8 cellular contexts compared by ENCODE assay signal in genomic region chr3:48503406-48504050, GRCh38. TPM values are rescaled to one million over a fixed set of nuclear protein-coding genes. Genes with fewer than 3 reads are reported as not detected.
DNase-seq lines count a peak whose midpoint lies in the region; ATAC-seq and TF ChIP-seq lines count a peak whose summit lies in the region.

No MANE protein-coding gene starts in this region.

- peak overlapping the region; percentile 93 to 99 for H3K18ac ChIP-seq in mesenchymal stem cell (ENCODE audit: low read depth in 1 of 2, low read length in 2 of 2)

- H2BK15ac ChIP-seq in mesenchymal stem cell (ENCODE audit: low read depth, poor library complexity, severe bottlenecking), result peak overlapping the region; percentile 38

- CTCF ChIA-PET in CD8-positive, alpha-beta memory T cell (lab: Charles Lee), result interaction anchor here (0.8 to 8.0 kb wide), 7 partner anchors 31 to 230 kb away, joined by 3 to 71 read pairs (median 8); partner anchors contain the start of genes CCDC51 and TMA7

- POLR2A ChIA-PET in CD8-positive, alpha-beta memory T cell (lab: Charles Lee), result interaction anchor here (1.2 to 2.1 kb wide), 4 partner anchors 25 to 63 kb away, joined by 3 to 8 read pairs (median 6); partner anchors contain the start of genes ATRIP, CCDC51 and TMA7

- H3K9ac ChIP-seq in NT2/D1 (ENCODE audit: insufficient read length, low read depth) (peak overlapping the region; percentile 93), mesenchymal stem cell (ENCODE audit: low read length) (peak overlapping the region; percentile 91)

- TF ChIP-seq POLR2A in transverse colon (IDR thresholded peaks at IDR 0.05), result no peak

- H3K27ac Mint-ChIP-seq in CD8-positive, alpha-beta memory T cell, result peak overlapping the region; percentile 77 to 95 (median 88)

- no peaks in the 10 kb centered on the region for H3K27me3 ChIP-seq in CD8-positive, alpha-beta memory T cell (ENCODE audit: insufficient read depth, low read length, poor library complexity, severe bottlenecking)
- H3K27me3 ChIP-seq in NT2/D1 (ENCODE audit: insufficient read depth, insufficient read length), result peaks cover 12% of the 10 kb centered on the region
- H3K27me3 ChIP-seq in dorsolateral prefrontal cortex, result no peaks in the 10 kb centered on the region
- no peaks in the 10 kb centered on the region for H3K27me3 ChIP-seq in mesenchymal stem cell (ENCODE audit: control insufficient read depth in 1 of 2, insufficient read depth in 1 of 2, low read length in 2 of 2)
- no peaks in the 10 kb centered on the region for H3K27me3 ChIP-seq in transverse colon

- no peak for TF ChIP-seq CTCF in dorsolateral prefrontal cortex (IDR thresholded peaks at IDR 0.05 in 54 of 56, conservative IDR thresholded peaks at IDR 0.05 in 2 of 56; ENCODE audit: low read depth in 1 of 56, partially characterized antibody in 56 of 56)
- TF ChIP-seq CTCF in transverse colon (IDR thresholded peaks at IDR 0.05), result no peak

- peak overlapping the region in 1 of 2 experiments; percentile 90 for H2BK12ac ChIP-seq in mesenchymal stem cell (ENCODE audit: low read length in 2 of 2)

- WGBS in mesenchymal stem cell, result 5% methylated on average over 18 of the region's 25 CpGs
- 34% methylated on average over 13 of the region's 25 CpGs; no CpG with 5 or more reads in 1 of the 2 donors for WGBS in transverse colon (ENCODE audit: low coverage in 1 of 2), 2 donors

- H3K36me3 ChIP-seq in CD8-positive, alpha-beta memory T cell (ENCODE audit: insufficient read depth, low read length), result no peaks in the 10 kb centered on the region
- H3K36me3 ChIP-seq in NT2/D1 (ENCODE audit: insufficient read depth, insufficient read length, low read length), result peaks cover 14% of the 10 kb centered on the region
- peaks cover 19 to 22% of the 10 kb centered on the region in 2 experiments for H3K36me3 ChIP-seq in mesenchymal stem cell (ENCODE audit: control insufficient read depth in 1 of 2, insufficient read depth in 2 of 2, low read depth in 1 of 2, low read length in 2 of 2)
- no peaks in the 10 kb centered on the region for H3K36me3 ChIP-seq in transverse colon

- H3K27me3 Mint-ChIP-seq in CD8-positive, alpha-beta memory T cell, result no peaks in the 10 kb centered on the region

- peak overlapping the region; percentile 60 for H3K4me3 ChIP-seq in CD8-positive, alpha-beta memory T cell (ENCODE audit: low read length)
- H3K4me3 ChIP-seq in NT2/D1 (ENCODE audit: insufficient read length, low read depth) (peak overlapping the region; percentile 72), dorsolateral prefrontal cortex (peak overlapping the region; percentile 55 to 88 (median 76)), mesenchymal stem cell (ENCODE audit: insufficient read depth in 1 of 2, low read depth in 1 of 2, low read length in 2 of 2) (peak overlapping the region; percentile 84 to 90), transverse colon (peak overlapping the region; percentile 41 to 67 (median 58))

- H2BK120ac ChIP-seq in mesenchymal stem cell (ENCODE audit: low read depth, low read length), result peak overlapping the region; percentile 58

- DNase-seq in CD8-positive, alpha-beta memory T cell, result peak in 1 of 5 donors; percentile 55
- DNase-seq in NT2/D1 (ENCODE audit: low read depth, low spot score), result peak; percentile 25
- peak in 1 of 10 donors; percentile 37 for DNase-seq in dorsolateral prefrontal cortex
- DNase-seq in mesenchymal stem cell, result peak; percentile 66
- DNase-seq in transverse colon, result peak; percentile 34
- no peak for DNase-seq in NCI-H2196 (lab: John Stamatoyannopoulos, UW; ENCODE audit: unreplicated experiment)
- DNase-seq in NCI-H510A treated with DMSO at 0.1 percent for 48 hours (lab: John Stamatoyannopoulos, UW), result no peak

- peak overlapping the region; percentile 51 for H3K27ac ChIP-seq in CD8-positive, alpha-beta memory T cell (ENCODE audit: low read depth, low read length)
- H3K27ac ChIP-seq in dorsolateral prefrontal cortex (peak overlapping the region in 58 of 59 donors; percentile 39 to 95 (median 89)), mesenchymal stem cell (ENCODE audit: low read length, poor library complexity, severe bottlenecking) (peak overlapping the region; percentile 41), transverse colon (peak overlapping the region; percentile 82 to 93 (median 88))

- peak overlapping the region; percentile 94 for H3K4me2 ChIP-seq in mesenchymal stem cell (ENCODE audit: low read length, poor library complexity, severe bottlenecking)

- H3K4me3 Mint-ChIP-seq in CD8-positive, alpha-beta memory T cell, result peak overlapping the region; percentile 76 to 93 (median 83)

- no peaks in the 10 kb centered on the region for H3K9me3 ChIP-seq in CD8-positive, alpha-beta memory T cell (ENCODE audit: low read length)
- H3K9me3 ChIP-seq in NT2/D1 (ENCODE audit: insufficient read depth, low read length) (no peaks in the 10 kb centered on the region), mesenchymal stem cell (ENCODE audit: control insufficient read depth, low read length) (no peaks in the 10 kb centered on the region), transverse colon (no peaks in the 10 kb centered on the region)

- peak overlapping the region; percentile 50 to 97 for H3K4ac ChIP-seq in mesenchymal stem cell (ENCODE audit: low read depth in 1 of 2, low read length in 2 of 2)

- in situ Hi-C loops in transverse colon (cut with MboI; ENCODE audit: low pct_ligation_motif_present in 1 of 4, low pct_unique_long_range_greater_than_20kb in 1 of 4, low sequenced_read_pairs in 3 of 4), result no loop called here

- H4K8ac ChIP-seq in mesenchymal stem cell (ENCODE audit: low read length), result peak overlapping the region; percentile 74

- peaks cover 15% of the 10 kb centered on the region for H3K79me1 ChIP-seq in mesenchymal stem cell (replicated peaks; ENCODE audit: low read length, poor library complexity, severe bottlenecking)

- H3K4me1 ChIP-seq in CD8-positive, alpha-beta memory T cell (ENCODE audit: insufficient read depth, low read length), result peaks cover 43% of the 10 kb centered on the region
- peaks cover 32% of the 10 kb centered on the region for H3K4me1 ChIP-seq in NT2/D1 (ENCODE audit: insufficient read depth, insufficient read length)
- peaks cover 32% of the 10 kb centered on the region for H3K4me1 ChIP-seq in mesenchymal stem cell (ENCODE audit: control insufficient read depth, insufficient read depth, low read depth, low read length)
- peaks cover 6 to 21% (median 13%) of the 10 kb centered on the region in 4 donors for H3K4me1 ChIP-seq in transverse colon

- H3K9me3 Mint-ChIP-seq in CD8-positive, alpha-beta memory T cell, result no peaks in the 10 kb centered on the region

- intact Hi-C loops in dorsolateral prefrontal cortex (cut with DNase I) (loop anchor here in 1 of 2 donors (1.0 kb wide), 1 partner anchor 30 kb away; no protein-coding TSS in a partner anchor), transverse colon (cut with DNase I; ENCODE audit: low total_unique reads) (no loop called here)

- no peak for ATAC-seq in HG02970 (IDR thresholded peaks at IDR 0.05; ENCODE audit: low FRiP score, unreplicated experiment)

- peak overlapping the region; percentile 92 for H4K91ac ChIP-seq in mesenchymal stem cell (ENCODE audit: low read length)

- H2BK5ac ChIP-seq in mesenchymal stem cell (ENCODE audit: low read depth, low read length, poor library complexity, severe bottlenecking), result peak overlapping the region; percentile 80

- peaks cover 0 to 5% (median 0%) of the 10 kb centered on the region in 3 donors for H3K36me3 Mint-ChIP-seq in CD8-positive, alpha-beta memory T cell

- TF ChIP-seq EP300 in transverse colon (IDR thresholded peaks at IDR 0.05; ENCODE audit: low read depth), result no peak

- H2AFZ ChIP-seq in mesenchymal stem cell (ENCODE audit: low read depth, low read length), result peak overlapping the region; percentile 86

- peak overlapping the region; percentile 14 to 92 for H3K23ac ChIP-seq in mesenchymal stem cell (ENCODE audit: low read length in 2 of 2)

- peak overlapping the region; percentile 19 to 99 for H3K14ac ChIP-seq in mesenchymal stem cell (ENCODE audit: low read length in 2 of 2)

- H2AK5ac ChIP-seq in mesenchymal stem cell (ENCODE audit: low read length, severe bottlenecking), result peak overlapping the region; percentile 14

- peaks cover 42 to 63% (median 59%) of the 10 kb centered on the region in 3 donors for H3K4me1 Mint-ChIP-seq in CD8-positive, alpha-beta memory T cell

RNA-seq across cellular contexts. Expression of gene SHISA5, which starts 0.4 kb away (rescaled TPM):
- total RNA-seq in CD8-positive, alpha-beta memory T cell, result 100 to 1,000 TPM; 102 TPM
- polyA plus RNA-seq in CD8-positive, alpha-beta memory T cell, result 470 TPM
- 100 to 1,000 TPM in 56 of 120 experiments, 10 to 100 TPM in 64; 71.6 to 162 (median 99.2) TPM for total RNA-seq in dorsolateral prefrontal cortex
- polyA plus RNA-seq in mesenchymal stem cell (2013, experiment 1 of 2), result 415 TPM
- polyA plus RNA-seq in mesenchymal stem cell (2013, experiment 2 of 2), result 408 TPM
- 10 to 100 TPM; 72.9 to 89.4 (median 80.8) TPM for total RNA-seq in transverse colon

RNA-seq across cellular contexts. Expression of gene PFKFB4, which starts 53.1 kb away (rescaled TPM):
- 1 to 10 TPM; 1.8 to 2.2 TPM for total RNA-seq in CD8-positive, alpha-beta memory T cell
- 1.3 TPM for polyA plus RNA-seq in CD8-positive, alpha-beta memory T cell
- total RNA-seq in dorsolateral prefrontal cortex (10 to 100 TPM in 99 of 120 experiments, 1 to 10 TPM in 21; 5.9 to 24.4 (median 12.7) TPM), transverse colon (1 to 10 TPM in 3 of 4 donors, under 1 TPM in 1; 0.37 to 7.9 (median 6.7) TPM)
- polyA plus RNA-seq in mesenchymal stem cell (2013, experiment 1 of 2), result 15.9 TPM
- polyA plus RNA-seq in mesenchymal stem cell (2013, experiment 2 of 2), result 15.0 TPM

RNA-seq across cellular contexts. Expression of gene ATRIP, which starts 57.0 kb away (rescaled TPM):
- total RNA-seq in CD8-positive, alpha-beta memory T cell, result 10 to 100 TPM; 22.1 to 22.8 TPM
- polyA plus RNA-seq in CD8-positive, alpha-beta memory T cell, result 13.4 TPM
- total RNA-seq in dorsolateral prefrontal cortex (10 to 100 TPM in 5 of 120 experiments, 1 to 10 TPM in 115; 3.5 to 10.4 (median 6.0) TPM), transverse colon (1 to 10 TPM; 1.8 to 4.4 (median 2.9) TPM)
- polyA plus RNA-seq in mesenchymal stem cell (2013, experiment 1 of 2), result 4.5 TPM
- 4.8 TPM for polyA plus RNA-seq in mesenchymal stem cell (2013, experiment 2 of 2)

Comparison
In these comparisons a context has a peak if more than half of its experiments do, and no peak if none do; other contexts are left out.
1. DNase-seq: peak in NT2/D1 (single experiment), mesenchymal stem cell (single experiment) and transverse colon (single experiment); none in NCI-H2196 (single experiment) and NCI-H510A treated with DMSO at 0.1 percent for 48 hours (single experiment).
2. Peak in every context shown above with its lines, with median percentiles within 50 percentile points of each other: H3K27ac ChIP-seq and H3K4me3 ChIP-seq.